In genomic region chr2:121794233-121794632, GRCh38 we compare ENCODE assay signal across 7 cellular contexts.
"Had no signal": no experiment of that assay in that cellular context is flagged by ENCODE, and none has a peak within 500 bp of the region (broad histone marks: within the 10 kb centered on the region; RNA-seq: fewer than 3 reads in every experiment).

No MANE protein-coding gene starts in this region.

- ATAC-seq: HCT116 had no signal

- H3K4me3 ChIP-seq: GM23248, HAP-1 had no signal

- H3K27ac ChIP-seq: GM23248 had no signal

- H3K36me3 ChIP-seq: HAP-1 had no signal

- H3K9ac ChIP-seq: GM23248 had no signal

- DNase-seq: GM23248, GOT3, H7, KBM-7 had no signal

- H2AFZ ChIP-seq: GM23248 had no signal

- H3K9me3 ChIP-seq: HAP-1 had no signal

- FAIRE-seq: HTR-8/SVneo had no signal
